ENCODE assay signal across 1 cellular context in the genomic region with DNA sequence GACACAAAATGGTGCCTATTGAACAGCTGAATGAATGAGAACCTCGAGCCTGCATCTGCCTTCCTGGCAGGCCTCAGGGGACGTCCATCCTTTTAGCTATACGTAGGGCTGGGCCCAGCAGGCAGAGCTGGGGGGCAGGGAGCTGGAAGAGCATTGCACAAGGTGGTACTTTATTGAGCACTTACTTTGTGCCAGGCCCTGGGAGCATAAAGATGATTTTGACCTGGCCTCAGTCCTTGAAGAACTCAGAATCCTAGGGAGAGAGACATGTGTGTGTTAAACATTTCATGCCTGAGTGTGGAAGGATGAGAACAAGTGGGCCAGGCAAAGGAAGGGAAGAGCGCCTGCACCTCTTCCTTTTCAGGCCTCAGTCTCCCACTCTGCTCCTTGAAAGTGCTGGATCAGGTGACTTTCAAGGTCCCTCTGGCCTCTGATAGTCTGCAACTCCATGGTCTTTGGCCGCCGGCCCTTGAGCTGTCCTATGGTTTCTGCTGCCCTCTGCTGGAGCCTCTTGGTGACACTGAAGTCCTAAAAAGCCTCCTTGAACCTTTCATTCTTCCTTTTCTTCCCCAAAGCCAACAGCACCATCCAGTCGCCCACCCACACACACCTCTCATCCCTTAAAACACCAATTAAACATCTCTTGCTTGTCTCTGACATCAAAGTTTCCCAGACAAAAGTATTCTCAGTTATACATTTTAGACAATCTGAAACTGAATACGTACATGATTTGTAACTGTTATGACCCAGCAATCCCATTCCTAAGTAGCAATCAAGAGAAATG.
TF ChIP-seq lines count a peak whose summit lies in the region.

No MANE protein-coding gene starts in this region.

TF ChIP-seq in HEK293, 187 proteins besides CTCF, POLR2A, EP300 and RAD21 (continued from another document):
- 0 out of 2 replicates have a peak, but pooled peaks have one; percentile 53 for TF ChIP-seq SP7 (tag by site-specific recombination; IDR thresholded peaks at IDR 0.05)
- TF ChIP-seq EGR2 (tag by site-specific recombination; IDR thresholded peaks at IDR 0.05; ENCODE audit: low read depth), result peak; percentile 32; the same call in 1 of the 2 replicates
- TF ChIP-seq, protein P1, sequence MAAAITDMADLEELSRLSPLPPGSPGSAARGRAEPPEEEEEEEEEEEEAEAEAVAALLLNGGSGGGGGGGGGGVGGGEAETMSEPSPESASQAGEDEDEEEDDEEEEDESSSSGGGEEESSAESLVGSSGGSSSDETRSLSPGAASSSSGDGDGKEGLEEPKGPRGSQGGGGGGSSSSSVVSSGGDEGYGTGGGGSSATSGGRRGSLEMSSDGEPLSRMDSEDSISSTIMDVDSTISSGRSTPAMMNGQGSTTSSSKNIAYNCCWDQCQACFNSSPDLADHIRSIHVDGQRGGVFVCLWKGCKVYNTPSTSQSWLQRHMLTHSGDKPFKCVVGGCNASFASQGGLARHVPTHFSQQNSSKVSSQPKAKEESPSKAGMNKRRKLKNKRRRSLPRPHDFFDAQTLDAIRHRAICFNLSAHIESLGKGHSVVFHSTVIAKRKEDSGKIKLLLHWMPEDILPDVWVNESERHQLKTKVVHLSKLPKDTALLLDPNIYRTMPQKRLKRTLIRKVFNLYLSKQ (tag by site-specific recombination; IDR thresholded peaks at IDR 0.05; ENCODE audit: borderline replicate concordance), result no peak
- TF ChIP-seq, protein P2, sequence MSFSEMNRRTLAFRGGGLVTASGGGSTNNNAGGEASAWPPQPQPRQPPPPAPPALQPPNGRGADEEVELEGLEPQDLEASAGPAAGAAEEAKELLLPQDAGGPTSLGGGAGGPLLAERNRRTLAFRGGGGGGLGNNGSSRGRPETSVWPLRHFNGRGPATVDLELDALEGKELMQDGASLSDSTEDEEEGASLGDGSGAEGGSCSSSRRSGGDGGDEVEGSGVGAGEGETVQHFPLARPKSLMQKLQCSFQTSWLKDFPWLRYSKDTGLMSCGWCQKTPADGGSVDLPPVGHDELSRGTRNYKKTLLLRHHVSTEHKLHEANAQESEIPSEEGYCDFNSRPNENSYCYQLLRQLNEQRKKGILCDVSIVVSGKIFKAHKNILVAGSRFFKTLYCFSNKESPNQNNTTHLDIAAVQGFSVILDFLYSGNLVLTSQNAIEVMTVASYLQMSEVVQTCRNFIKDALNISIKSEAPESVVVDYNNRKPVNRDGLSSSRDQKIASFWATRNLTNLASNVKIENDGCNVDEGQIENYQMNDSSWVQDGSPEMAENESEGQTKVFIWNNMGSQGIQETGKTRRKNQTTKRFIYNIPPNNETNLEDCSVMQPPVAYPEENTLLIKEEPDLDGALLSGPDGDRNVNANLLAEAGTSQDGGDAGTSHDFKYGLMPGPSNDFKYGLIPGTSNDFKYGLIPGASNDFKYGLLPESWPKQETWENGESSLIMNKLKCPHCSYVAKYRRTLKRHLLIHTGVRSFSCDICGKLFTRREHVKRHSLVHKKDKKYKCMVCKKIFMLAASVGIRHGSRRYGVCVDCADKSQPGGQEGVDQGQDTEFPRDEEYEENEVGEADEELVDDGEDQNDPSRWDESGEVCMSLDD (tag by site-specific recombination; IDR thresholded peaks at IDR 0.05), result no peak
- no peak for TF ChIP-seq ZNF768 (tag by site-specific recombination; IDR thresholded peaks at IDR 0.05)
- 0 out of 2 replicates have a peak, but pooled peaks have one; percentile 44 for TF ChIP-seq ZNF366 (tag by site-specific recombination; conservative IDR thresholded peaks at IDR 0.05)
- TF ChIP-seq ZNF221 (tag by site-specific recombination; IDR thresholded peaks at IDR 0.05; ENCODE audit: borderline replicate concordance), result no peak
- no peak for TF ChIP-seq ZNF600 (tag by site-specific recombination; IDR thresholded peaks at IDR 0.05)
- TF ChIP-seq WT1 (tag by site-specific recombination; IDR thresholded peaks at IDR 0.05), result no peak
- peak; percentile 98 for TF ChIP-seq ZNF654 (tag by site-specific recombination; IDR thresholded peaks at IDR 0.05; ENCODE audit: low read depth)
- no peak for TF ChIP-seq ZNF416 (tag by site-specific recombination; IDR thresholded peaks at IDR 0.05)
- TF ChIP-seq, protein P3, sequence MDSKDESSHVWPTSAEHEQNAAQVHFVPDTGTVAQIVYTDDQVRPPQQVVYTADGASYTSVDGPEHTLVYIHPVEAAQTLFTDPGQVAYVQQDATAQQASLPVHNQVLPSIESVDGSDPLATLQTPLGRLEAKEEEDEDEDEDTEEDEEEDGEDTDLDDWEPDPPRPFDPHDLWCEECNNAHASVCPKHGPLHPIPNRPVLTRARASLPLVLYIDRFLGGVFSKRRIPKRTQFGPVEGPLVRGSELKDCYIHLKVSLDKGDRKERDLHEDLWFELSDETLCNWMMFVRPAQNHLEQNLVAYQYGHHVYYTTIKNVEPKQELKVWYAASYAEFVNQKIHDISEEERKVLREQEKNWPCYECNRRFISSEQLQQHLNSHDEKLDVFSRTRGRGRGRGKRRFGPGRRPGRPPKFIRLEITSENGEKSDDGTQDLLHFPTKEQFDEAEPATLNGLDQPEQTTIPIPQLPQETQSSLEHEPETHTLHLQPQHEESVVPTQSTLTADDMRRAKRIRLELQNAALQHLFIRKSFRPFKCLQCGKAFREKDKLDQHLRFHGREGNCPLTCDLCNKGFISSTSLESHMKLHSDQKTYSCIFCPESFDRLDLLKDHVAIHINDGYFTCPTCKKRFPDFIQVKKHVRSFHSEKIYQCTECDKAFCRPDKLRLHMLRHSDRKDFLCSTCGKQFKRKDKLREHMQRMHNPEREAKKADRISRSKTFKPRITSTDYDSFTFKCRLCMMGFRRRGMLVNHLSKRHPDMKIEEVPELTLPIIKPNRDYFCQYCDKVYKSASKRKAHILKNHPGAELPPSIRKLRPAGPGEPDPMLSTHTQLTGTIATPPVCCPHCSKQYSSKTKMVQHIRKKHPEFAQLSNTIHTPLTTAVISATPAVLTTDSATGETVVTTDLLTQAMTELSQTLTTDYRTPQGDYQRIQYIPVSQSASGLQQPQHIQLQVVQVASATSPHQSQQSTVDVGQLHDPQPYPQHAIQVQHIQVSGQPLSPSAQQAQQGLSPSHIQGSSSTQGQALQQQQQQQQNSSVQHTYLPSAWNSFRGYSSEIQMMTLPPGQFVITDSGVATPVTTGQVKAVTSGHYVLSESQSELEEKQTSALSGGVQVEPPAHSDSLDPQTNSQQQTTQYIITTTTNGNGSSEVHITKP (tag by site-specific recombination; IDR thresholded peaks at IDR 0.05), result no peak
- TF ChIP-seq, protein P4, sequence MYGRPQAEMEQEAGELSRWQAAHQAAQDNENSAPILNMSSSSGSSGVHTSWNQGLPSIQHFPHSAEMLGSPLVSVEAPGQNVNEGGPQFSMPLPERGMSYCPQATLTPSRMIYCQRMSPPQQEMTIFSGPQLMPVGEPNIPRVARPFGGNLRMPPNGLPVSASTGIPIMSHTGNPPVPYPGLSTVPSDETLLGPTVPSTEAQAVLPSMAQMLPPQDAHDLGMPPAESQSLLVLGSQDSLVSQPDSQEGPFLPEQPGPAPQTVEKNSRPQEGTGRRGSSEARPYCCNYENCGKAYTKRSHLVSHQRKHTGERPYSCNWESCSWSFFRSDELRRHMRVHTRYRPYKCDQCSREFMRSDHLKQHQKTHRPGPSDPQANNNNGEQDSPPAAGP (tag by site-specific recombination; IDR thresholded peaks at IDR 0.05), result peak; percentile 26; the same call in 1 of the 2 replicates
- TF ChIP-seq ZNF2 (tag by site-specific recombination; IDR thresholded peaks at IDR 0.05), result peak; percentile 30; the same call in 1 of the 2 replicates
- peak; percentile 84 for TF ChIP-seq ZNF660 (tag by site-specific recombination; IDR thresholded peaks at IDR 0.05)
- TF ChIP-seq ZSCAN30 (tag by site-specific recombination; IDR thresholded peaks at IDR 0.05), result peak; percentile 75
- TF ChIP-seq ZNF561 (tag by site-specific recombination; IDR thresholded peaks at IDR 0.05; ENCODE audit: borderline replicate concordance), result no peak
- TF ChIP-seq, protein P5, sequence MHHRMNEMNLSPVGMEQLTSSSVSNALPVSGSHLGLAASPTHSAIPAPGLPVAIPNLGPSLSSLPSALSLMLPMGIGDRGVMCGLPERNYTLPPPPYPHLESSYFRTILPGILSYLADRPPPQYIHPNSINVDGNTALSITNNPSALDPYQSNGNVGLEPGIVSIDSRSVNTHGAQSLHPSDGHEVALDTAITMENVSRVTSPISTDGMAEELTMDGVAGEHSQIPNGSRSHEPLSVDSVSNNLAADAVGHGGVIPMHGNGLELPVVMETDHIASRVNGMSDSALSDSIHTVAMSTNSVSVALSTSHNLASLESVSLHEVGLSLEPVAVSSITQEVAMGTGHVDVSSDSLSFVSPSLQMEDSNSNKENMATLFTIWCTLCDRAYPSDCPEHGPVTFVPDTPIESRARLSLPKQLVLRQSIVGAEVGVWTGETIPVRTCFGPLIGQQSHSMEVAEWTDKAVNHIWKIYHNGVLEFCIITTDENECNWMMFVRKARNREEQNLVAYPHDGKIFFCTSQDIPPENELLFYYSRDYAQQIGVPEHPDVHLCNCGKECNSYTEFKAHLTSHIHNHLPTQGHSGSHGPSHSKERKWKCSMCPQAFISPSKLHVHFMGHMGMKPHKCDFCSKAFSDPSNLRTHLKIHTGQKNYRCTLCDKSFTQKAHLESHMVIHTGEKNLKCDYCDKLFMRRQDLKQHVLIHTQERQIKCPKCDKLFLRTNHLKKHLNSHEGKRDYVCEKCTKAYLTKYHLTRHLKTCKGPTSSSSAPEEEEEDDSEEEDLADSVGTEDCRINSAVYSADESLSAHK (tag by site-specific recombination; IDR thresholded peaks at IDR 0.05), result no peak
- TF ChIP-seq ZNF521 (tag by site-specific recombination; IDR thresholded peaks at IDR 0.05), result no peak
- TF ChIP-seq ZNF335 (tag by site-specific recombination; conservative IDR thresholded peaks at IDR 0.05), result peak; percentile 34; the same call in 1 of the 2 replicates
- TF ChIP-seq FEZF1 (tag by site-specific recombination; IDR thresholded peaks at IDR 0.05), result no peak
TF ChIP-seq in HEK293: peak in this region for 17.
